In the genomic region with DNA sequence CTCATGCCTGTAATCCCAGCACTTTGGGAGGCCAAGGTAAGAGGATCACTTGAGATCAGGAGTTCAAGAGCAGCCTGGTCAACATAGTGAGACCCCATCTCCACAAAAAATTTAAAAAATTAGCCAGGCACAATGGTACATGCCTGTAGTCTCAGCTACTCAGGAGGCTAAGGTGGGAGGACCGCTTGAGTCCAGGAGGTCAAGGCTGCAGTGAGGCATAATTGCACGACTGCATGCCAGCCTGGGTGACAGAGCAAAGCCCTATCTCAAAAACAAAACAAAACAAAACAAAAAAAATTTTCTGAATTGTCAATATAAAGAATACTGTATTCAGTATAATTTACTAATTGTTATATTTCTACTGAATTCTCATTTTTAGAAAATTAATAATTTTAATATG, we compare ENCODE assay signal across 1 cellular context.
TF ChIP-seq lines count a peak whose summit lies in the region.

No MANE protein-coding gene starts in this region.

TF ChIP-seq in HepG2, 621 proteins besides CTCF, POLR2A, EP300 and RAD21 (continued from another document and continues in another):
- TF ChIP-seq, protein P1, sequence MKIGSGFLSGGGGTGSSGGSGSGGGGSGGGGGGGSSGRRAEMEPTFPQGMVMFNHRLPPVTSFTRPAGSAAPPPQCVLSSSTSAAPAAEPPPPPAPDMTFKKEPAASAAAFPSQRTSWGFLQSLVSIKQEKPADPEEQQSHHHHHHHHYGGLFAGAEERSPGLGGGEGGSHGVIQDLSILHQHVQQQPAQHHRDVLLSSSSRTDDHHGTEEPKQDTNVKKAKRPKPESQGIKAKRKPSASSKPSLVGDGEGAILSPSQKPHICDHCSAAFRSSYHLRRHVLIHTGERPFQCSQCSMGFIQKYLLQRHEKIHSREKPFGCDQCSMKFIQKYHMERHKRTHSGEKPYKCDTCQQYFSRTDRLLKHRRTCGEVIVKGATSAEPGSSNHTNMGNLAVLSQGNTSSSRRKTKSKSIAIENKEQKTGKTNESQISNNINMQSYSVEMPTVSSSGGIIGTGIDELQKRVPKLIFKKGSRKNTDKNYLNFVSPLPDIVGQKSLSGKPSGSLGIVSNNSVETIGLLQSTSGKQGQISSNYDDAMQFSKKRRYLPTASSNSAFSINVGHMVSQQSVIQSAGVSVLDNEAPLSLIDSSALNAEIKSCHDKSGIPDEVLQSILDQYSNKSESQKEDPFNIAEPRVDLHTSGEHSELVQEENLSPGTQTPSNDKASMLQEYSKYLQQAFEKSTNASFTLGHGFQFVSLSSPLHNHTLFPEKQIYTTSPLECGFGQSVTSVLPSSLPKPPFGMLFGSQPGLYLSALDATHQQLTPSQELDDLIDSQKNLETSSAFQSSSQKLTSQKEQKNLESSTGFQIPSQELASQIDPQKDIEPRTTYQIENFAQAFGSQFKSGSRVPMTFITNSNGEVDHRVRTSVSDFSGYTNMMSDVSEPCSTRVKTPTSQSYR (CRISPR knock-in tag; IDR thresholded peaks at IDR 0.05; ENCODE audit: borderline replicate concordance), result no peak
- no peak for TF ChIP-seq EZH2 (conservative IDR thresholded peaks at IDR 0.05; ENCODE audit: low read depth, low read length)
- no peak for TF ChIP-seq CCAR2 (optimal IDR thresholded peaks at IDR 0.05; ENCODE audit: low read depth, low read length)
- TF ChIP-seq SKI (IDR thresholded peaks at IDR 0.05; ENCODE audit: partially characterized antibody), result no peak
- TF ChIP-seq ZFP36L2 (CRISPR knock-in tag; IDR thresholded peaks at IDR 0.05), result no peak
- TF ChIP-seq ZMYM2 (CRISPR knock-in tag; IDR thresholded peaks at IDR 0.05), result peak; percentile 76
- TF ChIP-seq ZNF788 (CRISPR knock-in tag; IDR thresholded peaks at IDR 0.05; ENCODE audit: borderline replicate concordance), result no peak
- TF ChIP-seq ZNF180 (CRISPR knock-in tag; IDR thresholded peaks at IDR 0.05; ENCODE audit: borderline replicate concordance, low read depth), result no peak
- no peak for TF ChIP-seq ZNF782 (CRISPR knock-in tag; IDR thresholded peaks at IDR 0.05; ENCODE audit: borderline replicate concordance)
- no peak for TF ChIP-seq TRIM24 (CRISPR knock-in tag; IDR thresholded peaks at IDR 0.05)
- no peak for TF ChIP-seq U2AF1 (optimal IDR thresholded peaks at IDR 0.05; ENCODE audit: low read depth, low read length)
- TF ChIP-seq PHF20 (CRISPR knock-in tag; IDR thresholded peaks at IDR 0.05), result no peak
- TF ChIP-seq ZNF629 (CRISPR knock-in tag; conservative IDR thresholded peaks at IDR 0.05), result peak; percentile 85
- TF ChIP-seq ZNF292 (CRISPR knock-in tag; IDR thresholded peaks at IDR 0.05; ENCODE audit: borderline replicate concordance, low read depth), result no peak
- 0 out of 2 replicates have a peak, but pooled peaks have one; percentile 29 for TF ChIP-seq POGZ (CRISPR knock-in tag; IDR thresholded peaks at IDR 0.05)
- no peak for TF ChIP-seq MXD4 (CRISPR knock-in tag; IDR thresholded peaks at IDR 0.05)
- no peak for TF ChIP-seq NR2C2 (CRISPR knock-in tag; IDR thresholded peaks at IDR 0.05; ENCODE audit: borderline replicate concordance)
- 0 out of 2 replicates have a peak, but pooled peaks have one; percentile 13 for TF ChIP-seq KDM1A (CRISPR knock-in tag; IDR thresholded peaks at IDR 0.05)
- TF ChIP-seq, protein P2, sequence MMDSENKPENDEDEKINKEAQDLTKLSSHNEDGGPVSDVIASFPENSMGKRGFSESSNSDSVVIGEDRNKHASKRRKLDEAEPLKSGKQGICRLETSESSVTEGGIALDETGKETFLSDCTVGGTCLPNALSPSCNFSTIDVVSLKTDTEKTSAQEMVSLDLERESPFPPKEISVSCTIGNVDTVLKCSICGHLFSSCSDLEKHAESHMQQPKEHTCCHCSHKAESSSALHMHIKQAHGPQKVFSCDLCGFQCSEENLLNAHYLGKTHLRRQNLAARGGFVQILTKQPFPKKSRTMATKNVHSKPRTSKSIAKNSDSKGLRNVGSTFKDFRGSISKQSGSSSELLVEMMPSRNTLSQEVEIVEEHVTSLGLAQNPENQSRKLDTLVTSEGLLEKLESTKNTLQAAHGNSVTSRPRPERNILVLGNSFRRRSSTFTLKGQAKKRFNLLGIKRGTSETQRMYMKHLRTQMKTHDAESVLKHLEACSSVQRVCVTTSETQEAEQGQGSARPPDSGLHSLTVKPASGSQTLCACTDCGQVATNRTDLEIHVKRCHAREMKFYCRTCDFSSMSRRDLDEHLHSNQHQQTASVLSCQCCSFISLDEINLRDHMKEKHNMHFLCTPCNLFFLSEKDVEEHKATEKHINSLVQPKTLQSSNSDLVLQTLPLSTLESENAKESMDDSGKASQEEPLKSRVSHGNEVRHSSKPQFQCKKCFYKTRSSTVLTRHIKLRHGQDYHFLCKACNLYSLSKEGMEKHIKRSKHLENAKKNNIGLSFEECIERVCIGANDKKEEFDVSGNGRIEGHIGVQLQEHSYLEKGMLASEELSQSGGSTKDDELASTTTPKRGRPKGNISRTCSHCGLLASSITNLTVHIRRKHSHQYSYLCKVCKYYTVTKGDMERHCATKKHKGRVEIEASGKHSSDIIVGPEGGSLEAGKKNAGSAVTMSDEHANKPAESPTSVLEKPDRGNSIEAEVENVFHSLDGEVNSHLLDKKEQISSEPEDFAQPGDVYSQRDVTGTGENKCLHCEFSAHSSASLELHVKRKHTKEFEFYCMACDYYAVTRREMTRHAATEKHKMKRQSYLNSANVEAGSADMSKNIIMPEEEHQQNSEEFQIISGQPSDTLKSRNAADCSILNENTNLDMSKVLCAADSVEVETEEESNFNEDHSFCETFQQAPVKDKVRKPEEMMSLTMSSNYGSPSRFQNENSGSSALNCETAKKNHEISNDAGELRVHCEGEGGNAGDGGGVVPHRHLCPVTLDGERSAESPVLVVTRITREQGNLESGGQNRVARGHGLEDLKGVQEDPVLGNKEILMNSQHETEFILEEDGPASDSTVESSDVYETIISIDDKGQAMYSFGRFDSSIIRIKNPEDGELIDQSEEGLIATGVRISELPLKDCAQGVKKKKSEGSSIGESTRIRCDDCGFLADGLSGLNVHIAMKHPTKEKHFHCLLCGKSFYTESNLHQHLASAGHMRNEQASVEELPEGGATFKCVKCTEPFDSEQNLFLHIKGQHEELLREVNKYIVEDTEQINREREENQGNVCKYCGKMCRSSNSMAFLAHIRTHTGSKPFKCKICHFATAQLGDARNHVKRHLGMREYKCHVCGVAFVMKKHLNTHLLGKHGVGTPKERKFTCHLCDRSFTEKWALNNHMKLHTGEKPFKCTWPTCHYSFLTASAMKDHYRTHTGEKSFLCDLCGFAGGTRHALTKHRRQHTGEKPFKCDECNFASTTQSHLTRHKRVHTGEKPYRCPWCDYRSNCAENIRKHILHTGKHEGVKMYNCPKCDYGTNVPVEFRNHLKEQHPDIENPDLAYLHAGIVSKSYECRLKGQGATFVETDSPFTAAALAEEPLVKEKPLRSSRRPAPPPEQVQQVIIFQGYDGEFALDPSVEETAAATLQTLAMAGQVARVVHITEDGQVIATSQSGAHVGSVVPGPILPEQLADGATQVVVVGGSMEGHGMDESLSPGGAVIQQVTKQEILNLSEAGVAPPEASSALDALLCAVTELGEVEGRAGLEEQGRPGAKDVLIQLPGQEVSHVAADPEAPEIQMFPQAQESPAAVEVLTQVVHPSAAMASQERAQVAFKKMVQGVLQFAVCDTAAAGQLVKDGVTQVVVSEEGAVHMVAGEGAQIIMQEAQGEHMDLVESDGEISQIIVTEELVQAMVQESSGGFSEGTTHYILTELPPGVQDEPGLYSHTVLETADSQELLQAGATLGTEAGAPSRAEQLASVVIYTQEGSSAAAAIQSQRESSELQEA (CRISPR knock-in tag; IDR thresholded peaks at IDR 0.05; ENCODE audit: not compliant biosample characterization), result no peak
- no peak for TF ChIP-seq ZFP36 (IDR thresholded peaks at IDR 0.05; ENCODE audit: borderline replicate concordance, low read depth, low read length, partially characterized antibody)
- TF ChIP-seq ZNF749 (CRISPR knock-in tag; IDR thresholded peaks at IDR 0.05; ENCODE audit: borderline replicate concordance), result no peak
- TF ChIP-seq, protein P3, sequence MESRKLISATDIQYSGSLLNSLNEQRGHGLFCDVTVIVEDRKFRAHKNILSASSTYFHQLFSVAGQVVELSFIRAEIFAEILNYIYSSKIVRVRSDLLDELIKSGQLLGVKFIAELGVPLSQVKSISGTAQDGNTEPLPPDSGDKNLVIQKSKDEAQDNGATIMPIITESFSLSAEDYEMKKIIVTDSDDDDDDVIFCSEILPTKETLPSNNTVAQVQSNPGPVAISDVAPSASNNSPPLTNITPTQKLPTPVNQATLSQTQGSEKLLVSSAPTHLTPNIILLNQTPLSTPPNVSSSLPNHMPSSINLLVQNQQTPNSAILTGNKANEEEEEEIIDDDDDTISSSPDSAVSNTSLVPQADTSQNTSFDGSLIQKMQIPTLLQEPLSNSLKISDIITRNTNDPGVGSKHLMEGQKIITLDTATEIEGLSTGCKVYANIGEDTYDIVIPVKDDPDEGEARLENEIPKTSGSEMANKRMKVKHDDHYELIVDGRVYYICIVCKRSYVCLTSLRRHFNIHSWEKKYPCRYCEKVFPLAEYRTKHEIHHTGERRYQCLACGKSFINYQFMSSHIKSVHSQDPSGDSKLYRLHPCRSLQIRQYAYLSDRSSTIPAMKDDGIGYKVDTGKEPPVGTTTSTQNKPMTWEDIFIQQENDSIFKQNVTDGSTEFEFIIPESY (CRISPR knock-in tag; IDR thresholded peaks at IDR 0.05), result 0 out of 2 replicates have a peak, but pooled peaks have one; percentile 25
- no peak for TF ChIP-seq ZNF430 (CRISPR knock-in tag; IDR thresholded peaks at IDR 0.05)
- TF ChIP-seq, protein P4, sequence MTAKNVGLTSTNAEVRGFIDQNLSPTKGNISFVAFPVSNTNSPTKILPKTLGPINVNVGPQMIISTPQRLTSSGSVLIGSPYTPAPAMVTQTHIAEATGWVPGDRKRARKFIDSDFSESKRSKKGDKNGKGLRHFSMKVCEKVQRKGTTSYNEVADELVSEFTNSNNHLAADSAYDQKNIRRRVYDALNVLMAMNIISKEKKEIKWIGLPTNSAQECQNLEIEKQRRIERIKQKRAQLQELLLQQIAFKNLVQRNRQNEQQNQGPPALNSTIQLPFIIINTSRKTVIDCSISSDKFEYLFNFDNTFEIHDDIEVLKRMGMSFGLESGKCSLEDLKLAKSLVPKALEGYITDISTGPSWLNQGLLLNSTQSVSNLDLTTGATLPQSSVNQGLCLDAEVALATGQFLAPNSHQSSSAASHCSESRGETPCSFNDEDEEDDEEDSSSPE (CRISPR knock-in tag; IDR thresholded peaks at IDR 0.05), result no peak
- TF ChIP-seq FOXP1 (IDR thresholded peaks at IDR 0.05), result no peak
- TF ChIP-seq FOXP1 (CRISPR knock-in tag; IDR thresholded peaks at IDR 0.05), result peak; percentile 22; the same call in 1 of the 2 replicates
- no peak for TF ChIP-seq KAT2B (IDR thresholded peaks at IDR 0.05; ENCODE audit: borderline replicate concordance, low read depth, low read length)
- TF ChIP-seq, protein P5, sequence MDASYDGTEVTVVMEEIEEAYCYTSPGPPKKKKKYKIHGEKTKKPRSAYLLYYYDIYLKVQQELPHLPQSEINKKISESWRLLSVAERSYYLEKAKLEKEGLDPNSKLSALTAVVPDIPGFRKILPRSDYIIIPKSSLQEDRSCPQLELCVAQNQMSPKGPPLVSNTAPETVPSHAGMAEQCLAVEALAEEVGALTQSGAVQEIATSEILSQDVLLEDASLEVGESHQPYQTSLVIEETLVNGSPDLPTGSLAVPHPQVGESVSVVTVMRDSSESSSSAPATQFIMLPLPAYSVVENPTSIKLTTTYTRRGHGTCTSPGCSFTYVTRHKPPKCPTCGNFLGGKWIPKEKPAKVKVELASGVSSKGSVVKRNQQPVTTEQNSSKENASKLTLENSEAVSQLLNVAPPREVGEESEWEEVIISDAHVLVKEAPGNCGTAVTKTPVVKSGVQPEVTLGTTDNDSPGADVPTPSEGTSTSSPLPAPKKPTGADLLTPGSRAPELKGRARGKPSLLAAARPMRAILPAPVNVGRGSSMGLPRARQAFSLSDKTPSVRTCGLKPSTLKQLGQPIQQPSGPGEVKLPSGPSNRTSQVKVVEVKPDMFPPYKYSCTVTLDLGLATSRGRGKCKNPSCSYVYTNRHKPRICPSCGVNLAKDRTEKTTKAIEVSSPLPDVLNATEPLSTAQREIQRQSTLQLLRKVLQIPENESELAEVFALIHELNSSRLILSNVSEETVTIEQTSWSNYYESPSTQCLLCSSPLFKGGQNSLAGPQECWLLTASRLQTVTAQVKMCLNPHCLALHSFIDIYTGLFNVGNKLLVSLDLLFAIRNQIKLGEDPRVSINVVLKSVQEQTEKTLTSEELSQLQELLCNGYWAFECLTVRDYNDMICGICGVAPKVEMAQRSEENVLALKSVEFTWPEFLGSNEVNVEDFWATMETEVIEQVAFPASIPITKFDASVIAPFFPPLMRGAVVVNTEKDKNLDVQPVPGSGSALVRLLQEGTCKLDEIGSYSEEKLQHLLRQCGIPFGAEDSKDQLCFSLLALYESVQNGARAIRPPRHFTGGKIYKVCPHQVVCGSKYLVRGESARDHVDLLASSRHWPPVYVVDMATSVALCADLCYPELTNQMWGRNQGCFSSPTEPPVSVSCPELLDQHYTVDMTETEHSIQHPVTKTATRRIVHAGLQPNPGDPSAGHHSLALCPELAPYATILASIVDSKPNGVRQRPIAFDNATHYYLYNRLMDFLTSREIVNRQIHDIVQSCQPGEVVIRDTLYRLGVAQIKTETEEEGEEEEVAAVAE (CRISPR knock-in tag; IDR thresholded peaks at IDR 0.05; ENCODE audit: borderline replicate concordance), result no peak
- no peak for TF ChIP-seq ZNF761 (CRISPR knock-in tag; conservative IDR thresholded peaks at IDR 0.05)
- TF ChIP-seq DPF2 (CRISPR knock-in tag; IDR thresholded peaks at IDR 0.05; ENCODE audit: borderline replicate concordance, low read depth), result no peak
- TF ChIP-seq ZNF83 (CRISPR knock-in tag; IDR thresholded peaks at IDR 0.05; ENCODE audit: borderline replicate concordance), result no peak
- TF ChIP-seq, protein P6, sequence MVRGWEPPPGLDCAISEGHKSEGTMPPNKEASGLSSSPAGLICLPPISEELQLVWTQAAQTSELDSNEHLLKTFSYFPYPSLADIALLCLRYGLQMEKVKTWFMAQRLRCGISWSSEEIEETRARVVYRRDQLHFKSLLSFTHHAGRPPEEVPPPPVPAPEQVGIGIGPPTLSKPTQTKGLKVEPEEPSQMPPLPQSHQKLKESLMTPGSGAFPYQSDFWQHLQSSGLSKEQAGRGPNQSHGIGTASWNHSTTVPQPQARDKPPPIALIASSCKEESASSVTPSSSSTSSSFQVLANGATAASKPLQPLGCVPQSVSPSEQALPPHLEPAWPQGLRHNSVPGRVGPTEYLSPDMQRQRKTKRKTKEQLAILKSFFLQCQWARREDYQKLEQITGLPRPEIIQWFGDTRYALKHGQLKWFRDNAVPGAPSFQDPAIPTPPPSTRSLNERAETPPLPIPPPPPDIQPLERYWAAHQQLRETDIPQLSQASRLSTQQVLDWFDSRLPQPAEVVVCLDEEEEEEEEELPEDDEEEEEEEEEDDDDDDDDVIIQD (CRISPR knock-in tag; IDR thresholded peaks at IDR 0.05; ENCODE audit: low read depth), result no peak
- TF ChIP-seq REPIN1 (CRISPR knock-in tag; IDR thresholded peaks at IDR 0.05; ENCODE audit: borderline replicate concordance, low read depth), result no peak
- no peak for TF ChIP-seq CAMTA2 (CRISPR knock-in tag; IDR thresholded peaks at IDR 0.05; ENCODE audit: borderline replicate concordance)
- TF ChIP-seq, protein P7, sequence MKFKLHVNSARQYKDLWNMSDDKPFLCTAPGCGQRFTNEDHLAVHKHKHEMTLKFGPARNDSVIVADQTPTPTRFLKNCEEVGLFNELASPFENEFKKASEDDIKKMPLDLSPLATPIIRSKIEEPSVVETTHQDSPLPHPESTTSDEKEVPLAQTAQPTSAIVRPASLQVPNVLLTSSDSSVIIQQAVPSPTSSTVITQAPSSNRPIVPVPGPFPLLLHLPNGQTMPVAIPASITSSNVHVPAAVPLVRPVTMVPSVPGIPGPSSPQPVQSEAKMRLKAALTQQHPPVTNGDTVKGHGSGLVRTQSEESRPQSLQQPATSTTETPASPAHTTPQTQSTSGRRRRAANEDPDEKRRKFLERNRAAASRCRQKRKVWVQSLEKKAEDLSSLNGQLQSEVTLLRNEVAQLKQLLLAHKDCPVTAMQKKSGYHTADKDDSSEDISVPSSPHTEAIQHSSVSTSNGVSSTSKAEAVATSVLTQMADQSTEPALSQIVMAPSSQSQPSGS (CRISPR knock-in tag; IDR thresholded peaks at IDR 0.05), result no peak
- TF ChIP-seq MTF1 (CRISPR knock-in tag; IDR thresholded peaks at IDR 0.05), result no peak
